8 cellular contexts compared by ENCODE assay signal in genomic region chr20:64064145-64064698, GRCh38. TPM values are rescaled to one million over a fixed set of nuclear protein-coding genes. Genes with fewer than 3 reads are reported as not detected.
A peak's percentile ranks its signal among the peaks of the same experiment; 100 is the strongest.
DNase-seq lines count a peak whose midpoint lies in the region; ATAC-seq and TF ChIP-seq lines count a peak whose summit lies in the region.

No MANE protein-coding gene starts in this region.

- no peaks in the 10 kb centered on the region for H3K36me3 ChIP-seq in liver (ENCODE audit: control insufficient read depth in 4 of 4, insufficient read depth in 3 of 4, low read depth in 1 of 4, low read length in 3 of 4)
- no peaks in the 10 kb centered on the region for H3K36me3 ChIP-seq in aorta (ENCODE audit: control insufficient read depth in 1 of 2, insufficient read depth in 2 of 2, low read length in 1 of 2)

- intact Hi-C loops in left cardiac atrium (cut with DNase I) (no loop called here), cardiac septum (cut with DNase I) (loop anchor here (10.0 kb wide), 1 partner anchor 539 kb away; the partner anchor contains the start of gene PPDPF), aorta (cut with DNase I) (no loop called here), sciatic nerve (cut with DNase I) (no loop called here)

- peak overlapping the region; percentile 39 to 85 for H3K9ac ChIP-seq in liver (ENCODE audit: low read depth in 1 of 2, low read length in 2 of 2)

- H3K4me3 Mint-ChIP-seq in activated naive CD8-positive, alpha-beta T cell treated with anti-CD3 and anti-CD28 coated beads, Interleukin-2, amount 50 U/mL, for 24 hours, result peak overlapping the region; percentile 87

- no peaks in the 10 kb centered on the region for H3K9me3 Mint-ChIP-seq in activated naive CD8-positive, alpha-beta T cell treated with anti-CD3 and anti-CD28 coated beads, Interleukin-2, amount 50 U/mL, for 24 hours

- no peak for TF ChIP-seq CTCF in liver (IDR thresholded peaks at IDR 0.05; ENCODE audit: low read depth, low read length, missing input control)

- H3K4me1 ChIP-seq in liver (ENCODE audit: control insufficient read depth in 4 of 4, insufficient read depth in 4 of 4, low read length in 3 of 4) (peaks cover 27 to 63% (median 52%) of the 10 kb centered on the region in 4 donors), aorta (ENCODE audit: control insufficient read depth in 1 of 2, insufficient read depth in 2 of 2, low read length in 2 of 2) (no peaks in the 10 kb centered on the region)

- H3K27me3 Mint-ChIP-seq in activated naive CD8-positive, alpha-beta T cell treated with anti-CD3 and anti-CD28 coated beads, Interleukin-2, amount 50 U/mL, for 24 hours, result no peaks in the 10 kb centered on the region

- H3K27me3 ChIP-seq in liver (ENCODE audit: control insufficient read depth in 4 of 4, insufficient read depth in 4 of 4, low read length in 3 of 4) (no peaks in the 10 kb centered on the region), aorta (ENCODE audit: control insufficient read depth in 1 of 2, insufficient read depth in 2 of 2, low read length in 1 of 2) (no peaks in the 10 kb centered on the region)

- H3K9me3 ChIP-seq in liver (ENCODE audit: control insufficient read depth in 4 of 4, low read length in 3 of 4), result no peaks in the 10 kb centered on the region
- H3K9me3 ChIP-seq in aorta (ENCODE audit: control insufficient read depth, low read length), result no peaks in the 10 kb centered on the region

- 26% methylated on average over 12 of the region's 12 CpGs for WGBS in liver
- WGBS in aorta, 2 donors, result 4 to 8% methylated on average over 12 of the region's 12 CpGs

- ATAC-seq in left cardiac atrium, result peak in 1 of 2 donors; percentile 7
- ATAC-seq in activated naive CD8-positive, alpha-beta T cell treated with anti-CD3 and anti-CD28 coated beads, Interleukin-2, amount 50 U/mL, for 24 hours, result no peak
- no peak for ATAC-seq in aorta (ENCODE audit: low FRiP score)
- ATAC-seq in HG03097 (IDR thresholded peaks at IDR 0.05; ENCODE audit: low FRiP score, unreplicated experiment), result no peak
- ATAC-seq in sciatic nerve, result no peak

- peak; percentile 53 for DNase-seq in left cardiac atrium
- no peak for DNase-seq in cardiac septum (ENCODE audit: low spot score)
- DNase-seq in activated naive CD8-positive, alpha-beta T cell treated with anti-CD3 and anti-CD28 coated beads, Interleukin-2, amount 50 U/mL, for 24 hours, result no peak
- peak in 1 of 2 donors; percentile 87 for DNase-seq in aorta
- no peak for DNase-seq in sciatic nerve (ENCODE audit: low spot score)
- DNase-seq in COLO829 (ENCODE audit: low spot score), result no peak

- H3K27ac Mint-ChIP-seq in activated naive CD8-positive, alpha-beta T cell treated with anti-CD3 and anti-CD28 coated beads, Interleukin-2, amount 50 U/mL, for 24 hours, result peak overlapping the region; percentile 82

- H3K4me3 ChIP-seq in liver (ENCODE audit: low read depth in 1 of 3, low read length in 3 of 3) (peak overlapping the region; percentile 71 to 89 (median 83)), aorta (ENCODE audit: low read length in 2 of 2) (peak overlapping the region; percentile 74 to 79)

- peak overlapping the region; percentile 64 to 74 for H3K27ac ChIP-seq in liver (ENCODE audit: low read depth in 1 of 2, low read length in 2 of 2)
- H3K27ac ChIP-seq in aorta (ENCODE audit: low read depth in 1 of 2, low read length in 2 of 2), result peak overlapping the region in 1 of 2 donors; percentile 9

- H3K36me3 Mint-ChIP-seq in activated naive CD8-positive, alpha-beta T cell treated with anti-CD3 and anti-CD28 coated beads, Interleukin-2, amount 50 U/mL, for 24 hours (ENCODE audit: low read depth), result no peaks in the 10 kb centered on the region

- no peak for TF ChIP-seq RAD21 in liver (IDR thresholded peaks at IDR 0.05)

- peaks cover 39% of the 10 kb centered on the region for H3K4me1 Mint-ChIP-seq in activated naive CD8-positive, alpha-beta T cell treated with anti-CD3 and anti-CD28 coated beads, Interleukin-2, amount 50 U/mL, for 24 hours

TF ChIP-seq in liver, 16 proteins besides CTCF, POLR2A, EP300 and RAD21:
- peak in 1 of 2 donors; percentile 64 for TF ChIP-seq JUND (IDR thresholded peaks at IDR 0.05)
- TF ChIP-seq NR2F2 (IDR thresholded peaks at IDR 0.05), result no peak
- no peak for TF ChIP-seq EGR1 (IDR thresholded peaks at IDR 0.05; ENCODE audit: low read depth in 2 of 2)
- TF ChIP-seq RXRA (IDR thresholded peaks at IDR 0.05), result peak; percentile 67 to 90
- TF ChIP-seq HNF4A (conservative IDR thresholded peaks at IDR 0.05), result peak; percentile 26 to 69
- no peak for TF ChIP-seq GABPA (IDR thresholded peaks at IDR 0.05 in 1 of 2, conservative IDR thresholded peaks at IDR 0.05 in 1 of 2)
- peak; percentile 19 for TF ChIP-seq YY1 (IDR thresholded peaks at IDR 0.05)
- peak; percentile 31 for TF ChIP-seq SP1 (IDR thresholded peaks at IDR 0.05)
- TF ChIP-seq REST (IDR thresholded peaks at IDR 0.05), result no peak

RNA-seq across cellular contexts. Expression of gene TCEA2, which starts 1.2 kb away (rescaled TPM):
- total RNA-seq in left cardiac atrium, result 10 to 100 TPM; 44.7 to 46.4 TPM
- total RNA-seq in cardiac septum, result 66.0 TPM
- total RNA-seq in liver, result 1 to 10 TPM; 4.6 to 6.4 TPM
- polyA plus RNA-seq in liver, result 10 to 100 TPM; 17.2 to 22.6 TPM
- total RNA-seq in aorta, result 10 to 100 TPM; 45.5 to 71.1 TPM
- 10 to 100 TPM; 26.2 to 80.1 TPM for polyA plus RNA-seq in aorta
- total RNA-seq in sciatic nerve, result 81.2 TPM

RNA-seq across cellular contexts. Expression of gene SOX18, which starts 14.8 kb away (rescaled TPM):
- total RNA-seq in left cardiac atrium (10 to 100 TPM; 39.4 to 83.4 TPM), cardiac septum (67.0 TPM), liver (1 to 10 TPM; 2.1 to 3.1 TPM), aorta (100 to 1,000 TPM in 1 of 2 donors, 10 to 100 TPM in 1; 43.2 to 186 TPM), sciatic nerve (134 TPM)
- polyA plus RNA-seq in liver (1 to 10 TPM; 1.1 to 5.8 TPM), aorta (1 to 10 TPM; 1.3 to 2.6 TPM)

RNA-seq across cellular contexts. Expression of gene RGS19, which starts 15.1 kb away (rescaled TPM):
- total RNA-seq in left cardiac atrium (1 to 10 TPM; 9.7 to 10.0 TPM), cardiac septum (3.1 TPM), liver (10 to 100 TPM in 1 of 2 donors, 1 to 10 TPM in 1; 6.7 to 12.9 TPM), aorta (10 to 100 TPM; 19.0 to 20.1 TPM), sciatic nerve (10.8 TPM)
- polyA plus RNA-seq in liver (1 to 10 TPM; 4.9 to 5.9 TPM), aorta (10 to 100 TPM; 10.8 to 23.8 TPM)

RNA-seq across cellular contexts. Expression of gene OPRL1, which starts 15.7 kb away (rescaled TPM):
- total RNA-seq in left cardiac atrium, result under 1 TPM; 0.71 to 0.97 TPM
- 0.48 TPM for total RNA-seq in cardiac septum
- total RNA-seq in liver, result under 1 TPM; 0.42 to 0.79 TPM
- polyA plus RNA-seq in liver, result under 1 TPM; 0.04 to 0.28 TPM
- total RNA-seq in aorta, result 1 to 10 TPM in 1 of 2 donors, under 1 TPM in 1; 0.78 to 2.9 TPM
- 1 to 10 TPM in 1 of 2 donors, under 1 TPM in 1; 0.72 to 1.1 TPM for polyA plus RNA-seq in aorta
- 1.0 TPM for total RNA-seq in sciatic nerve

RNA-seq across cellular contexts. Expression of gene LKAAEAR1, which starts 20.0 kb away (rescaled TPM):
- total RNA-seq in left cardiac atrium, result under 1 TPM in 1 of 2 donors, not detected in 1; 0.41 TPM
- not detected for total RNA-seq in cardiac septum
- total RNA-seq in liver, result not detected
- under 1 TPM in 1 of 2 donors, not detected in 1; 0.08 TPM for polyA plus RNA-seq in liver
- total RNA-seq in aorta, result not detected
- not detected for polyA plus RNA-seq in aorta
- total RNA-seq in sciatic nerve, result not detected

Comparison
In these comparisons a context has a peak if more than half of its experiments do, and no peak if none do; other contexts are left out.
1. RNA of gene SOX18, which starts 14.8 kb away (total RNA-seq): 43.2 to 186 TPM in aorta, 134 TPM in sciatic nerve (single experiment), 39.4 to 83.4 TPM in left cardiac atrium and 67.0 TPM in cardiac septum (single experiment); 2.1 to 3.1 TPM in liver; every median in the first group is over 4 times any median in the second.